1 cellular context compared by ENCODE assay signal in genomic region chr1:25458550-25459298, GRCh38.
TF ChIP-seq lines count a peak whose summit lies in the region.

No MANE protein-coding gene starts in this region.

TF ChIP-seq in K562, 482 proteins besides CTCF, POLR2A, EP300 and RAD21:
- no peak for TF ChIP-seq ZBTB9 (CRISPR knock-in tag; IDR thresholded peaks at IDR 0.05)
- TF ChIP-seq PBX2 (CRISPR knock-in tag; IDR thresholded peaks at IDR 0.05; ENCODE audit: low read depth): no peak
- 0 out of 2 replicates have a peak, but pooled peaks have one; percentile 17 for TF ChIP-seq PBX2 (tag; conservative IDR thresholded peaks at IDR 0.05; ENCODE audit: low read depth)
- TF ChIP-seq KDM1A (IDR thresholded peaks at IDR 0.05): peak; percentile 44 to 55; a peak in 2 of 4 replicates
